In the genomic region with DNA sequence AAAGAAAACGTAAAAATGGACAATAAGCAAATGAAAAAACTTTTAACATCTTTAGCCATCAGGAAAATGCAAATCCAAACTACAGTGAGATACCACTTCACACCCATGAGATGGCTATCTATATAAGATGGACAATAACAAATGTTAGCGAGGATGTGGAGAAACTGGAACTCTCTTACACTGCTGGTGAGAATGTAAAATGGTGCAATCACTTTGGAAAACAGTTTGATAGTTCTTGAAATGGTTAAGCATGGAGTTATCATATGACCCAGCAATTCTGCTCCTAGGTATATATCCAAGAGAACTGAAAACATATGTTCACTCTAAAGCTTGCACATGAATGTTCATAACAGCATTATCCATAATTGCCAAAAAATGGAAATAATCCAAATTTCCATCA, we compare ENCODE assay signal across 31 cellular contexts.
"Had no signal": no experiment of that assay in that cellular context is flagged by ENCODE, and none has a peak within 500 bp of the region (broad histone marks: within the 10 kb centered on the region; RNA-seq: fewer than 3 reads in every experiment).

No MANE protein-coding gene starts in this region.

- H3K9me3 ChIP-seq: ascending aorta had no signal

- H3K27ac ChIP-seq: ascending aorta, cardiac muscle cell, WERI-Rb-1 had no signal

- H3K4me3 ChIP-seq: ascending aorta, cardiac muscle cell had no signal

- H3K36me3 ChIP-seq: ascending aorta, cardiac muscle cell, WERI-Rb-1 had no signal

- H3K4me1 ChIP-seq: ascending aorta had no signal

- DNase-seq: activated CD4-positive, alpha-beta memory T cell treated with anti-CD3 and anti-CD28 coated beads, Interleukin-2, amount 10 ng/mL, durations not matched to agents 7 days and 5 days; activated CD4-positive, alpha-beta T cell treated with anti-CD3 and anti-CD28 coated beads for 1 hour; activated CD4-positive, alpha-beta T cell treated with anti-CD3 and anti-CD28 coated beads for 36 hours; activated CD4-positive, alpha-beta T cell treated with anti-CD3 and anti-CD28 coated beads for 48 hours; activated CD4-positive, alpha-beta T cell treated with anti-CD3 and anti-CD28 coated beads, Interleukin-2, amount 10 ng/mL, durations not matched to agents 7 days and 5 days; activated CD4-positive, alpha-beta T cell treated with anti-CD3 and anti-CD28 coated beads, Interleukin-2, amount 50 U/mL, for 48 hours; activated CD4-positive, CD25-positive, alpha-beta regulatory T cell; activated CD8-positive, alpha-beta memory T cell treated with anti-CD3 and anti-CD28 coated beads for 24 hours; activated CD8-positive, alpha-beta memory T cell treated with anti-CD3 and anti-CD28 coated beads, Interleukin-2, amount 10 ng/mL, durations not matched to agents 7 days and 5 days; activated CD8-positive, alpha-beta memory T cell treated with anti-CD3 and anti-CD28 coated beads, Interleukin-2, amount 50 U/mL, for 48 hours; activated CD8-positive, alpha-beta T cell treated with anti-CD3 and anti-CD28 coated beads, Interleukin-2, amount 10 ng/mL, durations not matched to agents 7 days and 5 days; activated effector memory CD4-positive, alpha-beta T cell treated with Interleukin-2 at 50 U/mL for 16 hours; activated gamma-delta T cell; activated naive CD4-positive, alpha-beta T cell treated with anti-CD3 and anti-CD28 coated beads, Interleukin-2, amount 10 ng/mL, durations not matched to agents 7 days and 5 days; activated naive CD4-positive, alpha-beta T cell treated with Interleukin-2 at 50 U/mL for 16 hours; activated naive CD8-positive, alpha-beta T cell treated with anti-CD3 and anti-CD28 coated beads, Interleukin-2, amount 10 ng/mL, durations not matched to agents 7 days and 5 days; activated naive CD8-positive, alpha-beta T cell treated with anti-CD3 and anti-CD28 coated beads, Interleukin-2, amount 50 U/mL, for 24 hours; activated T-cell treated with anti-CD3 and anti-CD28 coated beads, Interleukin-2, amount 50 U/mL, for 24 hours; activated T-cell treated with anti-CD3 and anti-CD28 coated beads, Interleukin-2, amount 50 U/mL, for 48 hours; amygdala; anterior cingulate cortex; caudate nucleus; cerebellar nuclear complex; T-helper 2 cell; T-helper 9 cell; WERI-Rb-1 had no signal

- FAIRE-seq: bronchial epithelial cell had no signal

- H3K27me3 ChIP-seq: ascending aorta, cardiac muscle cell had no signal

- ATAC-seq: activated CD4-positive, alpha-beta T cell treated with anti-CD3 and anti-CD28 coated beads for 36 hours; activated CD4-positive, CD25-positive, alpha-beta regulatory T cell treated with anti-CD3 and anti-CD28 coated beads, Interleukin-2, amount 50 U/mL, for 24 hours; activated CD8-positive, alpha-beta memory T cell treated with anti-CD3 and anti-CD28 coated beads, Interleukin-2, amount 10 ng/mL, durations not matched to agents 7 days and 5 days; activated CD8-positive, alpha-beta T cell treated with anti-CD3 and anti-CD28 coated beads, Interleukin-2, amount 10 ng/mL, durations not matched to agents 7 days and 5 days; activated naive CD8-positive, alpha-beta T cell treated with anti-CD3 and anti-CD28 coated beads, Interleukin-2, amount 50 U/mL, for 24 hours; WTC11 had no signal
